Comparison of ENCODE assay signal across 17 cellular contexts in genomic region chr20:51488331-51488730, GRCh38. TPM values are rescaled to one million over a fixed set of nuclear protein-coding genes. Genes with fewer than 3 reads are reported as not detected.
DNase-seq lines count a peak whose midpoint lies in the region; ATAC-seq, FAIRE-seq and TF ChIP-seq lines count a peak whose summit lies in the region.
"Had no signal": no experiment of that assay in that cellular context is flagged by ENCODE, and none has a peak within 500 bp of the region (broad histone marks: within the 10 kb centered on the region; RNA-seq: fewer than 3 reads in every experiment).

No MANE protein-coding gene starts in this region.

- peak overlapping the region; percentile 83 for H3K4me2 ChIP-seq in astrocyte (ENCODE audit: low read length)

- no peaks in the 10 kb centered on the region for H3K9me3 ChIP-seq in astrocyte (ENCODE audit: insufficient read depth, low read depth, low read length)
- no peaks in the 10 kb centered on the region for H3K9me3 ChIP-seq in spleen

- H4K20me1 ChIP-seq in astrocyte (ENCODE audit: insufficient read depth, low read length): no peaks in the 10 kb centered on the region

- peak overlapping the region; percentile 93 for H3K27ac ChIP-seq in astrocyte (ENCODE audit: low read depth, low read length)
- H3K27ac ChIP-seq in spleen: no peak overlapping the region

- H3K27ac Mint-ChIP-seq in activated T-cell treated with anti-CD3 and anti-CD28 coated beads, Interleukin-2, amount 50 U/mL, for 72 hours: peak overlapping the region; percentile 52
- peak overlapping the region; percentile 97 for H3K27ac Mint-ChIP-seq in astrocyte (ENCODE audit: unreplicated experiment)
- H3K27ac Mint-ChIP-seq: activated B cell treated with CpG ODN at 0.5 μM for 24 hours; T-helper 1 cell treated with Interleukin-12 subunit alpha and Interleukin-12 subunit beta and Interleukin-4 antibody, amounts not matched to agents 30 μg/mL and 1 μg/mL, for 36 hours had no signal

- DNase-seq in activated T-cell treated with anti-CD3 and anti-CD28 coated beads, Interleukin-2, amount 50 U/mL, for 72 hours: no peak
- no peak for DNase-seq in activated T-cell treated with anti-CD3 and anti-CD28 coated beads, Interleukin-2, amount 50 U/mL, for 4 hours
- no peak for DNase-seq in astrocyte (ENCODE audit: low read depth)
- DNase-seq in hepatic stellate cell (ENCODE audit: low spot score): peak; percentile 16
- peak; percentile 18 for DNase-seq in spleen
- DNase-seq in AG20443 (ENCODE audit: low spot score): no peak
- no peak for DNase-seq in stimulated activated CD4-positive, alpha-beta T cell treated with anti-CD3 and anti-CD28 coated beads, Interleukin-4, amount 100 ng/mL, for 24 hours
- DNase-seq: activated B cell treated with CpG ODN at 0.5 μM for 24 hours; CD4-positive, CD25-positive, alpha-beta regulatory T cell; cortex of kidney; Karpas-422; NCI-H1105 treated with DMSO at 0.1 percent for 48 hours; NCI-H526 treated with DMSO at 0.1 percent for 48 hours; SHP77 treated with DMSO at 0.1 percent for 48 hours; trophoblast cell had no signal

- no peak for TF ChIP-seq CTCF in astrocyte (IDR thresholded peaks at IDR 0.05; ENCODE audit: insufficient read depth, low read depth, low read length)
- TF ChIP-seq CTCF in spleen (IDR thresholded peaks at IDR 0.05 in 8 of 11, conservative IDR thresholded peaks at IDR 0.05 in 3 of 11): no peak

- H3K4me1 ChIP-seq in astrocyte (ENCODE audit: insufficient read depth, low read length) (peaks cover 38% of the 10 kb centered on the region), spleen (peaks cover 6 to 53% (median 20%) of the 10 kb centered on the region in 6 donors)

- H3K4me3 ChIP-seq in astrocyte (ENCODE audit: insufficient read depth, low read depth, low read length) (no peak overlapping the region), spleen (no peak overlapping the region)

- ATAC-seq in activated T-cell treated with anti-CD3 and anti-CD28 coated beads, Interleukin-2, amount 50 U/mL, for 72 hours (replicated peaks in 1 of 2): no peak
- no peak for ATAC-seq in activated T-cell treated with anti-CD3 and anti-CD28 coated beads, Interleukin-2, amount 50 U/mL, for 4 hours
- no peak for ATAC-seq in GM21737 (IDR thresholded peaks at IDR 0.05; ENCODE audit: unreplicated experiment)

- peaks cover 17 to 37% of the 10 kb centered on the region in 2 donors for H3K36me3 Mint-ChIP-seq in activated T-cell treated with anti-CD3 and anti-CD28 coated beads, Interleukin-2, amount 50 U/mL, for 72 hours (ENCODE audit: insufficient read depth in 2 of 2)
- peaks cover 54% of the 10 kb centered on the region for H3K36me3 Mint-ChIP-seq in activated T-cell treated with anti-CD3 and anti-CD28 coated beads, Interleukin-2, amount 50 U/mL, for 4 hours (ENCODE audit: insufficient read depth)
- no peaks in the 10 kb centered on the region for H3K36me3 Mint-ChIP-seq in astrocyte (ENCODE audit: low read depth, unreplicated experiment)

- peak overlapping the region; percentile 85 for H3K9ac ChIP-seq in astrocyte (ENCODE audit: low read length)

- intact Hi-C loops in spleen (cut with DNase I; ENCODE audit: low total_unique reads): no loop called here

- no peak for TF ChIP-seq POLR2A in spleen (IDR thresholded peaks at IDR 0.05)

- no peak overlapping the region for H2AFZ ChIP-seq in astrocyte (ENCODE audit: low read depth, low read length)

- no peaks in the 10 kb centered on the region for H3K27me3 ChIP-seq in astrocyte (ENCODE audit: insufficient read depth, low read length)
- no peaks in the 10 kb centered on the region for H3K27me3 ChIP-seq in spleen (replicated peaks in 1 of 7)

- H3K9me3 Mint-ChIP-seq in activated T-cell treated with anti-CD3 and anti-CD28 coated beads, Interleukin-2, amount 50 U/mL, for 72 hours: no peaks in the 10 kb centered on the region
- H3K9me3 Mint-ChIP-seq in activated T-cell treated with anti-CD3 and anti-CD28 coated beads, Interleukin-2, amount 50 U/mL, for 4 hours: no peaks in the 10 kb centered on the region
- no peaks in the 10 kb centered on the region for H3K9me3 Mint-ChIP-seq in astrocyte (ENCODE audit: unreplicated experiment)
- H3K9me3 Mint-ChIP-seq: activated B cell treated with CpG ODN at 0.5 μM for 24 hours; T-helper 1 cell treated with Interleukin-12 subunit alpha and Interleukin-12 subunit beta and Interleukin-4 antibody, amounts not matched to agents 30 μg/mL and 1 μg/mL, for 36 hours had no signal

- no peaks in the 10 kb centered on the region for H3K36me3 ChIP-seq in astrocyte (ENCODE audit: insufficient read depth, low read length)
- H3K36me3 ChIP-seq in spleen: peaks cover 0 to 67% (median 6%) of the 10 kb centered on the region in 6 donors

- H3K79me2 ChIP-seq in astrocyte (ENCODE audit: insufficient read depth, low read length): no peaks in the 10 kb centered on the region

- H3K4me1 Mint-ChIP-seq in activated T-cell treated with anti-CD3 and anti-CD28 coated beads, Interleukin-2, amount 50 U/mL, for 72 hours (ENCODE audit: low read depth): peaks cover 98% of the 10 kb centered on the region
- peaks cover 80% of the 10 kb centered on the region for H3K4me1 Mint-ChIP-seq in activated T-cell treated with anti-CD3 and anti-CD28 coated beads, Interleukin-2, amount 50 U/mL, for 4 hours (ENCODE audit: low read depth)
- H3K4me1 Mint-ChIP-seq in astrocyte (ENCODE audit: low read depth, unreplicated experiment): peaks cover 34% of the 10 kb centered on the region

- FAIRE-seq in astrocyte (lab: Jason Lieb, UNC): no peak

- no peaks in the 10 kb centered on the region for H3K27me3 Mint-ChIP-seq in activated T-cell treated with anti-CD3 and anti-CD28 coated beads, Interleukin-2, amount 50 U/mL, for 72 hours (ENCODE audit: low read depth)
- no peaks in the 10 kb centered on the region for H3K27me3 Mint-ChIP-seq in activated T-cell treated with anti-CD3 and anti-CD28 coated beads, Interleukin-2, amount 50 U/mL, for 4 hours (ENCODE audit: low read depth)
- H3K27me3 Mint-ChIP-seq in astrocyte (ENCODE audit: low read depth, unreplicated experiment): no peaks in the 10 kb centered on the region
- H3K27me3 Mint-ChIP-seq: activated B cell treated with CpG ODN at 0.5 μM for 24 hours; CD4-positive, CD25-positive, alpha-beta regulatory T cell had no signal

- WGBS in spleen, 5 donors: 85 to 95% (median 88%) methylated on average over 5 of the region's 5 CpGs

- peak overlapping the region in 1 of 2 donors; percentile 3 for H3K4me3 Mint-ChIP-seq in activated T-cell treated with anti-CD3 and anti-CD28 coated beads, Interleukin-2, amount 50 U/mL, for 72 hours
- H3K4me3 Mint-ChIP-seq in activated T-cell treated with anti-CD3 and anti-CD28 coated beads, Interleukin-2, amount 50 U/mL, for 4 hours: no peak overlapping the region
- H3K4me3 Mint-ChIP-seq in astrocyte (ENCODE audit: unreplicated experiment): no peak overlapping the region
- H3K4me3 Mint-ChIP-seq: activated B cell treated with CpG ODN at 0.5 μM for 24 hours; CD4-positive, CD25-positive, alpha-beta regulatory T cell; T-helper 1 cell treated with Interleukin-12 subunit alpha and Interleukin-12 subunit beta and Interleukin-4 antibody, amounts not matched to agents 30 μg/mL and 1 μg/mL, for 36 hours had no signal

RNA-seq across cellular contexts. Expression of gene NFATC2, which starts 54.2 kb away (rescaled TPM):
- total RNA-seq in activated T-cell treated with anti-CD3 and anti-CD28 coated beads, Interleukin-2, amount 50 U/mL, for 72 hours: 10 to 100 TPM; 29.4 to 39.9 TPM
- total RNA-seq in activated T-cell treated with anti-CD3 and anti-CD28 coated beads, Interleukin-2, amount 50 U/mL, for 4 hours: 10 to 100 TPM; 48.3 to 51.4 (median 48.9) TPM
- total RNA-seq in astrocyte (3.9 and 4.1 TPM in 2 replicates), spleen (10 to 100 TPM; 28.0 to 42.9 (median 38.7) TPM)
- 1 to 10 TPM; 6.5 to 9.1 (median 6.8) TPM for polyA plus RNA-seq in spleen

Comparison
In these comparisons a context has a peak if more than half of its experiments do, and no peak if none do; other contexts are left out.
1. DNase-seq: peak in hepatic stellate cell (single experiment) and spleen (single experiment); none in activated T-cell treated with anti-CD3 and anti-CD28 coated beads, Interleukin-2, amount 50 U/mL, for 72 hours (0 of 2), activated T-cell treated with anti-CD3 and anti-CD28 coated beads, Interleukin-2, amount 50 U/mL, for 4 hours (single experiment), astrocyte (single experiment), AG20443 (single experiment) and stimulated activated CD4-positive, alpha-beta T cell treated with anti-CD3 and anti-CD28 coated beads, Interleukin-4, amount 100 ng/mL, for 24 hours (single experiment).